In the genomic region with DNA sequence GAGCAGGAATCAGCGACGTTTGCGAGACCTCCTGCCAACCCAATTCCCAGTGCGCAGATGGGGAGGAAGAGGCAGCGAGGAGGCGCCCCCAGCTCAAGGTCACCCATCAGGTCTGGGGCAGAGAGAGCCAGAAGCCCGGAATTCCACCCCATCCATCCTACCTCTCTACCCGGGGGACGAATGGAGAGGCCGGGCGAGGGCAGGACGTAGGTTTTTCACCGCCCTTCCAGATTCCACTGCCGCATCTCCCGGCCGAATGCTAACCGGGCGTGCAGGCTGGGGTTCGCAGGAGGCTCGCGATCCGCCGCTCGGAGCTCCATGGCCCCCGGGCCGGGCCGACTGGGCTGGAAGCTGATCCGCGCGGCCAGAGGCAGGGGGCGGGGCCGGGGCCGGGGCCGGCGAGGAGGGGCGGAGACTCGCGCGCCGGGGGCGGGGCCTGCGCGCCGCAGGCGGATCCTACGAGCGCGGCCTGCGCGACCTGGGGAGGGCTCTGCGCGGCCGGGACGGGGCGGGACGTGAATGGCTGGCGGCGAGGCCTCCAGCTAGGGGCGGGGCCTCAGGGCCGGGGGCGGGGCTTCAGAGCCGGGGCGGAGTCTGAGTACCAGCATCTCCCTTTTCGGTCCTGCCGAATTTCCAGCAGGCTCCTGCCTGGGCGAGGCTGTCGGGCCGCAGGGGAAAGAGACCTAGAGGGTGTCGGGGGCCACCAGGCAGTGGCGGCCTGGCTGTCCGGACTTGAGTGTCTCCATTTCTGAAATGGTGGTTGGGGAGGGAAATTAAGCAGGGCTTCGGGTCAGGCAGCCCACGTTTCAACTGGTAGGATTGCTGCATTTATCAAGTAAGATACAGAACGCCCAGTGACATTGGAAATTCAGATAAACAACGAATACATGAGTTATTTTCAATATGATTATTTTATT, we compare ENCODE assay signal across 7 cellular contexts. TPM values are rescaled to one million over a fixed set of nuclear protein-coding genes. Genes with fewer than 3 reads are reported as not detected.
DNase-seq lines count a peak whose midpoint lies in the region; ATAC-seq and TF ChIP-seq lines count a peak whose summit lies in the region.

ST6GALNAC4 (minus strand) TSS at position 377 of the 917 bp plus-strand sequence. CDS start 622 bp downstream, outside the sequence.

- H3K9me3 ChIP-seq in iPS-18c (ENCODE audit: control insufficient read depth, insufficient read depth, low read length) (peaks cover 2% of the 10 kb centered on the region), skeletal muscle tissue (ENCODE audit: control insufficient read depth in 3 of 3, low read length in 3 of 3) (no peaks in the 10 kb centered on the region)

- H3K27me3 ChIP-seq in skeletal muscle tissue (ENCODE audit: control insufficient read depth in 3 of 3, insufficient read depth in 3 of 3, low read length in 3 of 3), result peaks cover 0 to 4% (median 0%) of the 10 kb centered on the region in 3 donors

- no peak for TF ChIP-seq CTCF in VCaP (conservative IDR thresholded peaks at IDR 0.05)

- peak within 1 kb of the TSS; percentile 48; the same call in 1 of the 2 replicates for H3K27ac ChIP-seq in VCaP
- H3K27ac ChIP-seq in skeletal muscle tissue (ENCODE audit: low read depth, low read length), result peak within 1 kb of the TSS; percentile 57

- peak within 1 kb of the TSS; percentile 76 to 85 (median 78) for H3K9ac ChIP-seq in skeletal muscle tissue (ENCODE audit: low read depth in 1 of 3, low read length in 3 of 3)

- H3K36me3 ChIP-seq in skeletal muscle tissue (ENCODE audit: control insufficient read depth in 3 of 3, insufficient read depth in 3 of 3, low read length in 3 of 3), result peaks cover 6 to 12% (median 9%) of the 10 kb centered on the region in 3 donors

- H3K4me3 ChIP-seq in iPS-18c (ENCODE audit: insufficient read depth, low read depth, low read length) (peak within 1 kb of the TSS; percentile 68), skeletal muscle tissue (ENCODE audit: low read length in 3 of 3) (peak within 1 kb of the TSS; percentile 68 to 89 (median 75))

- in situ Hi-C loops in T47D (cut with HindIII; ENCODE audit: low pct_unique_long_range_greater_than_20kb, low sequenced_read_pairs), result no loop called here

- DNase-seq in NCI-H2171 (lab: John Stamatoyannopoulos, UW), result peak; percentile 96
- DNase-seq in T47D (ENCODE audit: low read depth in 1 of 2, low spot score in 1 of 2), result peak; percentile 90

- H3K4me1 ChIP-seq in skeletal muscle tissue (ENCODE audit: control insufficient read depth in 3 of 3, insufficient read depth in 3 of 3, low read length in 3 of 3), result peaks cover 25 to 52% (median 51%) of the 10 kb centered on the region in 3 donors

- ATAC-seq in GM18520 (IDR thresholded peaks at IDR 0.05; ENCODE audit: unreplicated experiment) (peak; percentile 58), HG03039 (IDR thresholded peaks at IDR 0.05; ENCODE audit: unreplicated experiment) (peak; percentile 60)

RNA-seq across cellular contexts. Expression of gene ST6GALNAC4, which starts in this region (rescaled TPM):
- 23.5 TPM for total RNA-seq in skeletal muscle tissue

Comparison
In these comparisons a context has a peak if more than half of its experiments do, and no peak if none do; other contexts are left out.
1. Peak in every context shown above with its lines: DNase-seq, ATAC-seq, H3K4me3 ChIP-seq and H3K27ac ChIP-seq.